ENCODE assay signal across 13 cellular contexts in genomic region chr2:25402477-25402876, GRCh38.
A peak's percentile ranks its signal among the peaks of the same experiment; 100 is the strongest.
DNase-seq lines count a peak whose midpoint lies in the region; ATAC-seq and TF ChIP-seq lines count a peak whose summit lies in the region.
"Had no signal": no experiment of that assay in that cellular context is flagged by ENCODE, and none has a peak within 500 bp of the region (broad histone marks: within the 10 kb centered on the region; RNA-seq: fewer than 3 reads in every experiment).

No MANE protein-coding gene starts in this region.

- no peak for TF ChIP-seq RAD21 in neural cell (conservative IDR thresholded peaks at IDR 0.05)

- H3K27ac ChIP-seq in neural cell (ENCODE audit: low read length) (peak overlapping the region; percentile 39), trophoblast cell (ENCODE audit: low read depth, low read length) (no peak overlapping the region)
- H3K27ac ChIP-seq: esophagus muscularis mucosa, vagina had no signal

- ATAC-seq in GM21825 (IDR thresholded peaks at IDR 0.05; ENCODE audit: unreplicated experiment), result peak; percentile 44
- no peak for ATAC-seq in effector memory CD8-positive, alpha-beta T cell (replicated peaks)
- ATAC-seq: SK-N-SH treated with all-trans-retinoic acid at 6 μM for 48 hours had no signal

- H3K36me3 ChIP-seq in neural cell (ENCODE audit: insufficient read depth, low read length) (no peaks in the 10 kb centered on the region), trophoblast cell (ENCODE audit: control insufficient read depth in 1 of 2, insufficient read depth in 2 of 2, low read length in 2 of 2) (peaks cover 0 to 2% of the 10 kb centered on the region in 2 experiments)
- H3K36me3 ChIP-seq: esophagus muscularis mucosa, vagina had no signal

- H3K4ac ChIP-seq in trophoblast cell (ENCODE audit: low read depth, low read length), result no peak overlapping the region

- H2AK5ac ChIP-seq in trophoblast cell (ENCODE audit: low read length), result no peak overlapping the region

- H3K18ac ChIP-seq in trophoblast cell (ENCODE audit: low read length), result no peak overlapping the region

- peak; percentile 25 for TF ChIP-seq EP300 in neural cell (conservative IDR thresholded peaks at IDR 0.05; ENCODE audit: poor library complexity, severe bottlenecking)

- no peaks in the 10 kb centered on the region for H3K27me3 Mint-ChIP-seq in effector memory CD8-positive, alpha-beta T cell
- H3K27me3 Mint-ChIP-seq: activated naive CD4-positive, alpha-beta T cell treated with anti-CD3 and anti-CD28 coated beads, Interleukin-2, amount 50 U/mL, for 24 hours had no signal

- no peak overlapping the region for H3K14ac ChIP-seq in trophoblast cell (ENCODE audit: low read length)

- H3K9me2 ChIP-seq in neural cell (ENCODE audit: insufficient read depth, low read length), result no peaks in the 10 kb centered on the region

- no peak overlapping the region for H2BK12ac ChIP-seq in trophoblast cell (ENCODE audit: low read length)

- H3K79me2 ChIP-seq in neural cell (replicated peaks; ENCODE audit: insufficient read depth, low read length) (no peaks in the 10 kb centered on the region), trophoblast cell (ENCODE audit: control insufficient read depth, insufficient read depth, low read length, poor library complexity) (no peaks in the 10 kb centered on the region)

- peak overlapping the region in 1 of 2 donors; percentile 20 for H3K27ac Mint-ChIP-seq in effector memory CD8-positive, alpha-beta T cell
- H3K27ac Mint-ChIP-seq: activated naive CD4-positive, alpha-beta T cell treated with anti-CD3 and anti-CD28 coated beads, Interleukin-2, amount 50 U/mL, for 24 hours had no signal

- H3K4me3 Mint-ChIP-seq in effector memory CD8-positive, alpha-beta T cell, result no peak overlapping the region
- H3K4me3 Mint-ChIP-seq: activated naive CD4-positive, alpha-beta T cell treated with anti-CD3 and anti-CD28 coated beads, Interleukin-2, amount 50 U/mL, for 24 hours had no signal

- no peak overlapping the region for H4K91ac ChIP-seq in trophoblast cell (ENCODE audit: low read depth, low read length)

- H3K27me3 ChIP-seq in neural cell (ENCODE audit: insufficient read depth, low read depth, low read length) (no peaks in the 10 kb centered on the region), trophoblast cell (ENCODE audit: insufficient read depth, low read length) (no peaks in the 10 kb centered on the region)
- H3K27me3 ChIP-seq: esophagus muscularis mucosa, vagina had no signal

- H3K9ac ChIP-seq in neural cell (ENCODE audit: low read length) (no peak overlapping the region), trophoblast cell (ENCODE audit: low read length) (no peak overlapping the region)

- peaks cover 18 to 19% of the 10 kb centered on the region in 2 donors for H3K4me1 Mint-ChIP-seq in effector memory CD8-positive, alpha-beta T cell (ENCODE audit: low read depth in 2 of 2)

- no peak overlapping the region for H3K23ac ChIP-seq in trophoblast cell (ENCODE audit: low read length)

- H3F3A ChIP-seq in neural cell (ENCODE audit: insufficient read depth, low read length, poor library complexity, severe bottlenecking), result no peaks in the 10 kb centered on the region

- H3K4me1 ChIP-seq in trophoblast cell (ENCODE audit: control insufficient read depth in 1 of 2, insufficient read depth in 2 of 2, low read length in 2 of 2), result peaks cover 4 to 11% of the 10 kb centered on the region in 2 experiments
- H3K4me1 ChIP-seq: esophagus muscularis mucosa, vagina had no signal

- no peak overlapping the region for H2BK120ac ChIP-seq in trophoblast cell (ENCODE audit: insufficient read depth, low read length, poor library complexity)

- TF ChIP-seq CTCF in neural cell (IDR thresholded peaks at IDR 0.05; ENCODE audit: poor library complexity, severe bottlenecking), result no peak

- H4K12ac ChIP-seq in trophoblast cell (ENCODE audit: low read depth, low read length), result no peak overlapping the region

- H3K4me2 ChIP-seq in neural cell (ENCODE audit: low read length) (no peak overlapping the region), trophoblast cell (ENCODE audit: low read length) (no peak overlapping the region)

- H3K4me3 ChIP-seq in Jurkat, Clone E6-1 (ENCODE audit: low read length), result no peak overlapping the region
- H3K4me3 ChIP-seq in neural cell (ENCODE audit: low read length) (no peak overlapping the region), trophoblast cell (ENCODE audit: low read depth, low read length) (no peak overlapping the region)
- H3K4me3 ChIP-seq: esophagus muscularis mucosa, lung, vagina had no signal

- DNase-seq in NCI-H510A treated with DMSO at 0.1 percent for 48 hours (lab: John Stamatoyannopoulos, UW) (peak; percentile 11), NCI-H510A (lab: John Stamatoyannopoulos, UW) (no peak), trophoblast cell (no peak), AG20443 (ENCODE audit: low spot score) (no peak)
- peak; percentile 55 for DNase-seq in Jurkat, Clone E6-1 (ENCODE audit: low read depth, low spot score)
- no peak for DNase-seq in effector memory CD8-positive, alpha-beta T cell

- H4K20me1 ChIP-seq in neural cell (ENCODE audit: insufficient read depth), result no peaks in the 10 kb centered on the region

- no CpG with 5 or more reads among the region's 3 CpGs for WGBS in trophoblast cell (ENCODE audit: extremely low coverage, insufficient coverage, insufficient read length)

- no peak overlapping the region for H4K8ac ChIP-seq in trophoblast cell (ENCODE audit: low read depth, low read length)

- H2BK5ac ChIP-seq in trophoblast cell (ENCODE audit: low read depth, low read length, poor library complexity), result no peak overlapping the region

- H3K79me1 ChIP-seq in trophoblast cell (ENCODE audit: low read length), result no peaks in the 10 kb centered on the region

- H2AFZ ChIP-seq in neural cell (ENCODE audit: low read depth, low read length) (no peak overlapping the region), trophoblast cell (ENCODE audit: insufficient read depth, low read length, poor library complexity) (no peak overlapping the region)

- H3K9me3 ChIP-seq in neural cell (ENCODE audit: low read length), result no peaks in the 10 kb centered on the region
- no peaks in the 10 kb centered on the region for H3K9me3 ChIP-seq in trophoblast cell (ENCODE audit: insufficient read depth, low read depth, low read length)
- H3K9me3 ChIP-seq: esophagus muscularis mucosa, vagina had no signal

- peaks cover 3% of the 10 kb centered on the region for H3K36me3 Mint-ChIP-seq in effector memory CD8-positive, alpha-beta T cell (ENCODE audit: insufficient read depth)

- no peaks in the 10 kb centered on the region for H3K9me3 Mint-ChIP-seq in effector memory CD8-positive, alpha-beta T cell
- H3K9me3 Mint-ChIP-seq: activated naive CD4-positive, alpha-beta T cell treated with anti-CD3 and anti-CD28 coated beads, Interleukin-2, amount 50 U/mL, for 24 hours had no signal

TF ChIP-seq in neural cell, 6 proteins besides CTCF, POLR2A, EP300 and RAD21:
- TF ChIP-seq POLR2AphosphoS5 (IDR thresholded peaks at IDR 0.05), result peak; percentile 27
- no peak for TF ChIP-seq TAF1 (IDR thresholded peaks at IDR 0.05; ENCODE audit: low read depth)
TF ChIP-seq in neural cell: peak in this region for 1.

Comparison
In these comparisons a context has a peak if more than half of its experiments do, and no peak if none do; other contexts are left out.
1. DNase-seq: peak in NCI-H510A treated with DMSO at 0.1 percent for 48 hours (single experiment) and Jurkat, Clone E6-1 (single experiment); none in NCI-H510A (single experiment), trophoblast cell (0 of 2), AG20443 (single experiment) and effector memory CD8-positive, alpha-beta T cell (0 of 3).